In genomic region chr16:31523768-31524167, GRCh38 we compare ENCODE assay signal across 13 cellular contexts. TPM values are rescaled to one million over a fixed set of nuclear protein-coding genes. Genes with fewer than 3 reads are reported as not detected.
"Had no signal": no experiment of that assay in that cellular context is flagged by ENCODE, and none has a peak within 500 bp of the region (broad histone marks: within the 10 kb centered on the region; RNA-seq: fewer than 3 reads in every experiment).

No MANE protein-coding gene starts in this region.

RNA-seq across cellular contexts. Expression of gene AHSP, which starts 3.9 kb away (rescaled TPM):
- total RNA-seq: activated B cell treated with CpG ODN at 0.5 μM for 24 hours; activated CD4-positive, alpha-beta memory T cell treated with anti-CD3 and anti-CD28 coated beads for 36 hours; activated CD4-positive, alpha-beta memory T cell treated with anti-CD3 and anti-CD28 coated beads, Interleukin-2, amount 10 ng/mL, durations not matched to agents 7 days and 5 days; activated CD4-positive, alpha-beta T cell treated with anti-CD3 and anti-CD28 coated beads for 36 hours; activated CD4-positive, alpha-beta T cell treated with anti-CD3 and anti-CD28 coated beads, Interleukin-2, amount 10 ng/mL, durations not matched to agents 24 days and 14 days; activated CD4-positive, alpha-beta T cell treated with anti-CD3 and anti-CD28 coated beads, Interleukin-2, amount 10 ng/mL, durations not matched to agents 7 days and 5 days; activated CD8-positive, alpha-beta memory T cell treated with anti-CD3 and anti-CD28 coated beads for 36 hours; activated CD8-positive, alpha-beta memory T cell treated with anti-CD3 and anti-CD28 coated beads, Interleukin-2, amount 10 ng/mL, durations not matched to agents 7 days and 5 days; activated CD8-positive, alpha-beta T cell treated with anti-CD3 and anti-CD28 coated beads for 36 hours; activated CD8-positive, alpha-beta T cell treated with anti-CD3 and anti-CD28 coated beads, Interleukin-2, amount 10 ng/mL, durations not matched to agents 7 days and 5 days; T-helper 1 cell treated with Interleukin-12 subunit alpha and Interleukin-12 subunit beta and Interleukin-4 antibody, amounts not matched to agents 30 ng/mL and 1 ng/mL, for 36 hours; T-helper 17 cell; T-helper 2 cell treated with Interferon-gamma antibody and Interleukin-4, amounts not matched to agents 100 ng/mL and 5 ng/mL, for 36 hours had no signal

RNA-seq across cellular contexts. Expression of gene SLC5A2, which starts 40.8 kb away (rescaled TPM):
- total RNA-seq: activated B cell treated with CpG ODN at 0.5 μM for 24 hours; activated CD4-positive, alpha-beta T cell treated with anti-CD3 and anti-CD28 coated beads, Interleukin-2, amount 10 ng/mL, durations not matched to agents 24 days and 14 days; activated CD8-positive, alpha-beta memory T cell treated with anti-CD3 and anti-CD28 coated beads for 36 hours; activated CD8-positive, alpha-beta memory T cell treated with anti-CD3 and anti-CD28 coated beads, Interleukin-2, amount 10 ng/mL, durations not matched to agents 7 days and 5 days; activated CD8-positive, alpha-beta T cell treated with anti-CD3 and anti-CD28 coated beads for 36 hours; T-helper 1 cell treated with Interleukin-12 subunit alpha and Interleukin-12 subunit beta and Interleukin-4 antibody, amounts not matched to agents 30 ng/mL and 1 ng/mL, for 36 hours; T-helper 2 cell treated with Interferon-gamma antibody and Interleukin-4, amounts not matched to agents 100 ng/mL and 5 ng/mL, for 36 hours had no signal
